ENCODE assay signal across 2 cellular contexts in genomic region chr9:6034954-6035353, GRCh38.
TF ChIP-seq lines count a peak whose summit lies in the region.

No MANE protein-coding gene starts in this region.

TF ChIP-seq in IMR-90, 13 proteins besides CTCF, POLR2A, EP300 and RAD21:
- TF ChIP-seq SMC3 (IDR thresholded peaks at IDR 0.05; ENCODE audit: low read depth, low read length) (no peak), RFX5 (IDR thresholded peaks at IDR 0.05; ENCODE audit: low read depth, low read length) (no peak), NFE2L2 (IDR thresholded peaks at IDR 0.05; ENCODE audit: low read depth, low read length) (no peak), CHD1 (IDR thresholded peaks at IDR 0.05; ENCODE audit: low read depth, low read length) (no peak), FOS (IDR thresholded peaks at IDR 0.05; ENCODE audit: low read depth, low read length) (no peak), MAFK (IDR thresholded peaks at IDR 0.05; ENCODE audit: low read depth, low read length) (no peak), RCOR1 (IDR thresholded peaks at IDR 0.05; ENCODE audit: insufficient replicate concordance, low read length) (no peak), MXI1 (IDR thresholded peaks at IDR 0.05; ENCODE audit: borderline replicate concordance, low read depth, low read length) (no peak), CEBPB (IDR thresholded peaks at IDR 0.05; ENCODE audit: low read depth, low read length) (no peak), USF2 (IDR thresholded peaks at IDR 0.05; ENCODE audit: low read depth, low read length) (no peak), ELK1 (IDR thresholded peaks at IDR 0.05; ENCODE audit: borderline replicate concordance, low read depth, low read length) (no peak), BHLHE40 (IDR thresholded peaks at IDR 0.05; ENCODE audit: low read depth, low read length) (no peak), MAZ (IDR thresholded peaks at IDR 0.05; ENCODE audit: borderline replicate concordance, low read depth, low read length) (no peak)

TF ChIP-seq in H1, 55 proteins besides CTCF, POLR2A, EP300 and RAD21:
- no peak for TF ChIP-seq CEBPB (IDR thresholded peaks at IDR 0.05; ENCODE audit: low read depth, low read length)
- no peak for TF ChIP-seq SP4 (IDR thresholded peaks at IDR 0.05; ENCODE audit: low read length)
- TF ChIP-seq EGR1 (IDR thresholded peaks at IDR 0.05; ENCODE audit: borderline replicate concordance, low read depth, low read length), result no peak
- no peak for TF ChIP-seq KDM4A (IDR thresholded peaks at IDR 0.05; ENCODE audit: low read depth, low read length, severe bottlenecking)
- TF ChIP-seq MAFK (IDR thresholded peaks at IDR 0.05; ENCODE audit: low read depth, low read length), result no peak
- TF ChIP-seq GABPA (IDR thresholded peaks at IDR 0.05; ENCODE audit: borderline replicate concordance, insufficient read depth, low read length), result no peak
- TF ChIP-seq JUN (IDR thresholded peaks at IDR 0.05; ENCODE audit: low read depth, low read length), result no peak
- no peak for TF ChIP-seq SRF (IDR thresholded peaks at IDR 0.05; ENCODE audit: low read depth, low read length)
- no peak for TF ChIP-seq MAX (IDR thresholded peaks at IDR 0.05)
- no peak for TF ChIP-seq CTBP2 (IDR thresholded peaks at IDR 0.05; ENCODE audit: borderline replicate concordance, insufficient read depth, insufficient read length, low read length)
- TF ChIP-seq RFX5 (IDR thresholded peaks at IDR 0.05; ENCODE audit: borderline replicate concordance, low read depth, low read length), result no peak
- no peak for TF ChIP-seq JUND (IDR thresholded peaks at IDR 0.05; ENCODE audit: low read length)
- TF ChIP-seq ASH2L (IDR thresholded peaks at IDR 0.05; ENCODE audit: low read length), result no peak
- no peak for TF ChIP-seq TAF7 (optimal IDR thresholded peaks at IDR 0.05; ENCODE audit: borderline replicate concordance, low read depth, low read length)
